1 cellular context compared by ENCODE assay signal in genomic region chr9:124274738-124275137, GRCh38.
TF ChIP-seq lines count a peak whose summit lies in the region.

No MANE protein-coding gene starts in this region.

TF ChIP-seq in IMR-90, 13 proteins besides CTCF, POLR2A, EP300 and RAD21:
- TF ChIP-seq FOS (IDR thresholded peaks at IDR 0.05; ENCODE audit: low read depth, low read length): no peak
- TF ChIP-seq SMC3 (IDR thresholded peaks at IDR 0.05; ENCODE audit: low read depth, low read length): no peak
- no peak for TF ChIP-seq RFX5 (IDR thresholded peaks at IDR 0.05; ENCODE audit: low read depth, low read length)
- TF ChIP-seq CHD1 (IDR thresholded peaks at IDR 0.05; ENCODE audit: low read depth, low read length): no peak
- TF ChIP-seq MXI1 (IDR thresholded peaks at IDR 0.05; ENCODE audit: borderline replicate concordance, low read depth, low read length): no peak
- no peak for TF ChIP-seq RCOR1 (IDR thresholded peaks at IDR 0.05; ENCODE audit: insufficient replicate concordance, low read length)
- no peak for TF ChIP-seq MAFK (IDR thresholded peaks at IDR 0.05; ENCODE audit: low read depth, low read length)
- TF ChIP-seq ELK1 (IDR thresholded peaks at IDR 0.05; ENCODE audit: borderline replicate concordance, low read depth, low read length): no peak
